In the genomic region with DNA sequence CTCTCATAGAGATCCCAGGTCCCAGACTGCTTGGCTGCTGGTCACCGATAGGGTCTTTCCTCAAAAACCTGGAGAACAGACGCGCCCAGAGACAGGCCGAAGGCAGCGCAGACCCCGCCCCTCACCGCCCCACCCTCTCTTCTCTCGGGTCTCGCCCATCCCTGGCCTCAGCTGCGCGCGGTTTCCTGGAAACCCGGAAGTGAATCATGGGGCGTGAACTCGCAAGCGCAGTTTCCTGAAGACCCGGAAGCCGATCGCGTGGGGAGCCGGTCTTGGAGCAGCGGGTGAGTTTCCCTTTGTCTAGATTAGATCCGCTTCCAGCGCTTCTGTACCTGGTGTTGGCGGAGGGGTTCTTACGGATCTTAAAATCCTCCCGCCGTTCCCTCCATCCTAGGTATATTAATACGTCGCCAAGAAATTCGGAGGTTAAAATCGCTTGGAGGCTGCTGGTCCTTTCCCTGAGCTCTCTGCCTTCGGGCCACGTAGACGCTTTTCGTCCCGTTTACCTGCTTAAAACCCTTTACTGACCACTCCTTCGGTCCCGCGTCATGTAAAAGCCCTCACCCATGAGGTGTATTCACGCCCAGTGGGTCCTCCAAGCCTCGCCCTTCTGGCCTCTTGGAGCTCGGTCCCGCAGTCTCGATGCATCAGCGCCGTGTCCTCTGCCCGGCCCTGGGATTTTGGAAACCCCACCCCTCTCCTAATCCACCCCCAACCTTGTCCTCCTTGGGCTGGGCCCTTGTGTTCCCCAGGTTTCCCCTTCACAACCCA, we compare ENCODE assay signal across 8 cellular contexts. TPM values are rescaled to one million over a fixed set of nuclear protein-coding genes. Genes with fewer than 3 reads are reported as not detected.
A peak's percentile ranks its signal among the peaks of the same experiment; 100 is the strongest.
DNase-seq lines count a peak whose midpoint lies in the region; ATAC-seq, FAIRE-seq and TF ChIP-seq lines count a peak whose summit lies in the region.

A gene (plus strand): TSS at position 230 of the 771 bp plus-strand sequence. CDS start 48,293 bp downstream, outside the sequence.

- H4K20me1 ChIP-seq in PC-9 (ENCODE audit: insufficient read depth): no peaks in the 10 kb centered on the region

- CTCF ChIA-PET in PC-9 (lab: Charles Lee): no interaction called here

- intact Hi-C loops in PC-9 (cut with micrococcal nuclease; ENCODE audit: unreplicated experiment): no loop called here
- intact Hi-C loops in ovary (cut with DNase I): no loop called here

- H3K36me3 ChIP-seq in PC-9 (ENCODE audit: low read depth) (no peaks in the 10 kb centered on the region), ovary (peaks cover 3% of the 10 kb centered on the region)

- H3K4me1 ChIP-seq in PC-9 (replicated peaks; ENCODE audit: insufficient read depth) (no peaks in the 10 kb centered on the region), ovary (ENCODE audit: insufficient read depth) (no peaks in the 10 kb centered on the region)

- no peak for TF ChIP-seq POLR2A in ovary (IDR thresholded peaks at IDR 0.05)

- no TSS peak for BruUV-seq in PC-9 (replicated peaks; lab: Mats Ljungman, UMichigan)

- no peak within 1 kb of the TSS for H3K4me2 ChIP-seq in PC-9

- 1 to 2% (median 2%) methylated on average over 41 to 48 of the region's 48 CpGs for WGBS in ovary, 3 donors

- H3K9me2 ChIP-seq in PC-9 (ENCODE audit: insufficient read depth): no peaks in the 10 kb centered on the region

- H3F3A ChIP-seq in PC-9 (ENCODE audit: insufficient read depth, low read depth): no peaks in the 10 kb centered on the region

- H3K27ac ChIP-seq in PC-9 (no peak within 1 kb of the TSS), ovary (no peak within 1 kb of the TSS), substantia nigra (ENCODE audit: low read depth, low read length, poor library complexity, severe bottlenecking) (no peak within 1 kb of the TSS)

- POLR2A ChIA-PET in PC-9 (lab: Charles Lee; ENCODE audit: unreplicated experiment): no interaction called here

- H3K79me2 ChIP-seq in PC-9 (ENCODE audit: low read depth): no peaks in the 10 kb centered on the region

- H2AFZ ChIP-seq in PC-9: peak within 1 kb of the TSS; percentile 61; the same call in 1 of the 2 replicates

- H3K9me3 ChIP-seq in PC-9 (ENCODE audit: insufficient read depth, low read depth): peaks cover 22% of the 10 kb centered on the region
- H3K9me3 ChIP-seq in ovary: peaks cover 0 to 26% of the 10 kb centered on the region in 2 donors

- TF ChIP-seq EP300 in ovary (IDR thresholded peaks at IDR 0.05): no peak

- no peak within 1 kb of the TSS for H3K4me3 ChIP-seq in PC-9
- H3K4me3 ChIP-seq in ovary: peak within 1 kb of the TSS; percentile 60

- ATAC-seq in GM21723 (IDR thresholded peaks at IDR 0.05; ENCODE audit: unreplicated experiment): no peak

- no peak for FAIRE-seq in frontal cortex (lab: Jason Lieb, UNC)

- H3K27me3 ChIP-seq in PC-9 (ENCODE audit: insufficient read depth, low read depth) (no peaks in the 10 kb centered on the region), ovary (no peaks in the 10 kb centered on the region)

- TF ChIP-seq CTCF in PC-9 (conservative IDR thresholded peaks at IDR 0.05): no peak
- TF ChIP-seq CTCF in ovary (IDR thresholded peaks at IDR 0.05): no peak

- DNase-seq in DMS 273 (lab: John Stamatoyannopoulos, UW; ENCODE audit: unreplicated experiment) (peak; percentile 77), PC-9 (peak in 1 of 2 experiments; percentile 8), frontal cortex (ENCODE audit: low spot score in 2 of 2) (peak; percentile 75 to 80), ovary (peak; percentile 73 to 86 (median 79)), substantia nigra (lab: John Stamatoyannopoulos, UW) (peak in 47 of 49 donors; percentile 4 to 79 (median 48))
- peak; percentile 42 for DNase-seq in activated gamma-delta T cell treated with anti-CD3 and anti-CD28 coated beads, Interleukin-2, amount 50 U/mL, for 16 hours (ENCODE audit: low read depth)
- DNase-seq in NK-92 treated with Interleukin-12 subunit alpha and Interleukin-12 subunit beta, amount 100 ng/mL, for 24 hours (lab: John Stamatoyannopoulos, UW): no peak

RNA-seq across cellular contexts. Expression of the gene that starts here (rescaled TPM):
- not detected in 2 replicates for total RNA-seq in PC-9 (2021)
- total RNA-seq in frontal cortex: 36.3 TPM
- total RNA-seq in ovary: 1 to 10 TPM; 1.6 to 8.0 (median 4.1) TPM
- polyA plus RNA-seq in ovary: 1 to 10 TPM; 1.8 to 3.8 TPM
